ENCODE assay signal across 8 cellular contexts in the genomic region with DNA sequence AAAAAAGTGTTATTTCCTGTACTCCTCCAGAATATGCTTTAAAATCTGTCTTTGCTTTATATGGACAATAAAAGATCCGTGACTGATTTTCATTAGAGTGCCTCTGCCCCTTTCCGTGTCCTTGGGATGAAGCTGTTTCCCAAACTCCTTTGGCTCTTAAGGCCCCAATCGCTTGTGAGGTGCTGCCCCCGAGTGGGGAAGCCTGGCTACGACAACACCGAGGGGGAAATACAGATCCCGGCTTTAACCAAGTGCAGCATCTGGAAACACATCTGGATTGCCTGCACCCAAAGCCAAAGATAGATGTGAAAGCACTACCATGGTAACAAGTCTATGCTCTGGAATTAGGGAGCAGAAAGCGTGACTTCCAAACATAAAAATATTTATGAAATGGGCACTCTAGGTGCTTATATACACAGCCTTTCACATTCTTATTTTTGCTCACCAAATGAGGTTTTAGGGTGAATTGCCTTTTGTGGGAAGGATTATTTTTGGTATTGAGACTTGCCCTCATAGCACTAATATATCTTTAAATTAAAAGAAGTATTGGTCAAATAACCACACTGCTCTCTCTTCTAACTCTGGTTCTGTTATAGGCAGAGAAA.
DNase-seq lines count a peak whose midpoint lies in the region; ATAC-seq and FAIRE-seq lines count a peak whose summit lies in the region.

No MANE protein-coding gene starts in this region.

- H3K27ac ChIP-seq in substantia nigra (ENCODE audit: low read depth, low read length, poor library complexity, severe bottlenecking): no peak overlapping the region

- ATAC-seq in HG02623 (IDR thresholded peaks at IDR 0.05; ENCODE audit: unreplicated experiment): no peak

- FAIRE-seq in GM18507 (lab: Jason Lieb, UNC): peak; percentile 59

- DNase-seq in AG08396 (ENCODE audit: low spot score): peak; percentile 80
- peak; percentile 17 for DNase-seq in GM18507 (ENCODE audit: extremely low spot score, insufficient read length, low read depth)
- peak; percentile 81 for DNase-seq in NCI-H2196 (lab: John Stamatoyannopoulos, UW; ENCODE audit: unreplicated experiment)
- DNase-seq in activated CD4-positive, alpha-beta T cell treated with anti-CD3 and anti-CD28 coated beads, Interleukin-2, amount 50 U/mL, for 1 hour: peak; percentile 30
- peak; percentile 73 for DNase-seq in epidermal melanocyte (ENCODE audit: insufficient read length, low spot score)
- peak; percentile 75 for DNase-seq in middle frontal gyrus (ENCODE audit: extremely low spot score, low spot score)
- DNase-seq in substantia nigra (lab: John Stamatoyannopoulos, UW): peak in 44 of 49 donors; percentile 3 to 74 (median 50)

Comparison
In these comparisons a context has a peak if more than half of its experiments do, and no peak if none do; other contexts are left out.
1. DNase-seq: peak in every context shown above with its lines; median percentile 81 in NCI-H2196; 80 in AG08396; 75 in middle frontal gyrus; 73 in epidermal melanocyte; 50 in substantia nigra; 30 in activated CD4-positive, alpha-beta T cell treated with anti-CD3 and anti-CD28 coated beads, Interleukin-2, amount 50 U/mL, for 1 hour; 17 in GM18507.